20 cellular contexts compared by ENCODE assay signal in genomic region chr3:39075910-39076309, GRCh38. TPM values are rescaled to one million over a fixed set of nuclear protein-coding genes. Genes with fewer than 3 reads are reported as not detected.
DNase-seq lines count a peak whose midpoint lies in the region; ATAC-seq, FAIRE-seq and TF ChIP-seq lines count a peak whose summit lies in the region.
"Had no signal": no experiment of that assay in that cellular context is flagged by ENCODE, and none has a peak within 500 bp of the region (broad histone marks: within the 10 kb centered on the region; RNA-seq: fewer than 3 reads in every experiment).

No MANE protein-coding gene starts in this region.

- peak overlapping the region; percentile 50 for H3K27ac Mint-ChIP-seq in activated CD8-positive, alpha-beta T cell treated with anti-CD3 and anti-CD28 coated beads for 36 hours
- no peak overlapping the region for H3K27ac Mint-ChIP-seq in activated CD8-positive, alpha-beta T cell treated with anti-CD3 and anti-CD28 coated beads, Interleukin-2, amount 10 ng/mL, durations not matched to agents 7 days and 5 days
- peak overlapping the region; percentile 72 for H3K27ac Mint-ChIP-seq in stimulated activated effector memory CD8-positive, alpha-beta T cell treated with anti-CD3 and anti-CD28 coated beads, Interleukin-12 subunit alpha, Interleukin-12 subunit beta, amount 100 ng/mL, for 72 hours

- no peak for TF ChIP-seq CTCF in activated CD8-positive, alpha-beta T cell treated with anti-CD3 and anti-CD28 coated beads for 36 hours (IDR thresholded peaks at IDR 0.05)

- H3K4me3 ChIP-seq in small intestine (ENCODE audit: low read depth in 1 of 2, low read length in 2 of 2), result no peak overlapping the region
- H3K4me3 ChIP-seq: BLaER1, SJCRH30 had no signal

- H3K9me3 ChIP-seq in small intestine (ENCODE audit: control insufficient read depth, low read depth), result no peaks in the 10 kb centered on the region
- H3K9me3 ChIP-seq: BLaER1, SJCRH30 had no signal

- H3K9me3 Mint-ChIP-seq in activated CD8-positive, alpha-beta T cell treated with anti-CD3 and anti-CD28 coated beads for 36 hours, result no peaks in the 10 kb centered on the region
- H3K9me3 Mint-ChIP-seq in activated CD8-positive, alpha-beta T cell treated with anti-CD3 and anti-CD28 coated beads, Interleukin-2, amount 10 ng/mL, durations not matched to agents 7 days and 5 days (ENCODE audit: insufficient read depth), result no peaks in the 10 kb centered on the region
- no peaks in the 10 kb centered on the region for H3K9me3 Mint-ChIP-seq in stimulated activated effector memory CD8-positive, alpha-beta T cell treated with anti-CD3 and anti-CD28 coated beads, Interleukin-12 subunit alpha, Interleukin-12 subunit beta, amount 100 ng/mL, for 72 hours
- H3K9me3 Mint-ChIP-seq: CD8-positive, alpha-beta memory T cell had no signal

- POLR2A ChIA-PET in activated CD8-positive, alpha-beta T cell treated with anti-CD3 and anti-CD28 coated beads for 36 hours (lab: Charles Lee), result interaction anchor here (0.7 kb wide), 1 partner anchor 756 kb away, joined by 3 read pairs; no protein-coding TSS in a partner anchor
- POLR2A ChIA-PET in activated CD8-positive, alpha-beta T cell treated with anti-CD3 and anti-CD28 coated beads, Interleukin-2, amount 10 ng/mL, durations not matched to agents 7 days and 5 days (lab: Charles Lee), result no interaction called here

- H3K4me1 ChIP-seq in small intestine (ENCODE audit: control insufficient read depth in 2 of 2, insufficient read depth in 1 of 2, low read depth in 1 of 2, low read length in 1 of 2), result no peaks in the 10 kb centered on the region

- H3K27me3 ChIP-seq in small intestine (ENCODE audit: control insufficient read depth in 2 of 2, insufficient read depth in 2 of 2, low read length in 2 of 2), result no peaks in the 10 kb centered on the region
- H3K27me3 ChIP-seq: BLaER1, SJCRH30 had no signal

- peaks cover 9% of the 10 kb centered on the region for H3K4me1 Mint-ChIP-seq in activated CD8-positive, alpha-beta T cell treated with anti-CD3 and anti-CD28 coated beads for 36 hours (ENCODE audit: low read depth)
- peaks cover 4% of the 10 kb centered on the region for H3K4me1 Mint-ChIP-seq in activated CD8-positive, alpha-beta T cell treated with anti-CD3 and anti-CD28 coated beads, Interleukin-2, amount 10 ng/mL, durations not matched to agents 7 days and 5 days (ENCODE audit: low read depth)
- peaks cover 14% of the 10 kb centered on the region for H3K4me1 Mint-ChIP-seq in stimulated activated effector memory CD8-positive, alpha-beta T cell treated with anti-CD3 and anti-CD28 coated beads, Interleukin-12 subunit alpha, Interleukin-12 subunit beta, amount 100 ng/mL, for 72 hours

- no peak for DNase-seq in activated CD8-positive, alpha-beta T cell treated with anti-CD3 and anti-CD28 coated beads for 36 hours
- no peak for DNase-seq in activated CD8-positive, alpha-beta T cell treated with anti-CD3 and anti-CD28 coated beads, Interleukin-2, amount 10 ng/mL, durations not matched to agents 7 days and 5 days
- peak; percentile 68 for DNase-seq in MV-4-11 (lab: John Stamatoyannopoulos, UW)
- no peak for DNase-seq in stimulated activated effector memory CD8-positive, alpha-beta T cell treated with anti-CD3 and anti-CD28 coated beads, Interleukin-12 subunit alpha, Interleukin-12 subunit beta, amount 100 ng/mL, for 72 hours (ENCODE audit: low spot score in 2 of 2)
- DNase-seq in small intestine, result no peak
- DNase-seq in NCI-H526 (lab: John Stamatoyannopoulos, UW), result no peak
- DNase-seq in GM19240 (ENCODE audit: insufficient read length, low spot score), result no peak
- DNase-seq: 8988T; CD8-positive, alpha-beta memory T cell; DND-41; GDM1; NCI-H1048; NCI-H524 treated with DMSO at 0.1 percent for 48 hours; OCI-M1; RPMI8226; SJCRH30 had no signal

- H3K36me3 ChIP-seq in small intestine (ENCODE audit: control insufficient read depth in 2 of 2, insufficient read depth in 2 of 2, low read length in 2 of 2), result peaks cover 2 to 23% of the 10 kb centered on the region in 2 donors
- H3K36me3 ChIP-seq: SJCRH30 had no signal

- CTCF ChIA-PET in activated CD8-positive, alpha-beta T cell treated with anti-CD3 and anti-CD28 coated beads for 36 hours (lab: Charles Lee), result no interaction called here
- CTCF ChIA-PET in activated CD8-positive, alpha-beta T cell treated with anti-CD3 and anti-CD28 coated beads, Interleukin-2, amount 10 ng/mL, durations not matched to agents 7 days and 5 days (lab: Charles Lee), result interaction anchor here (2.5 kb wide), 1 partner anchor 216 kb away, joined by 8 read pairs; no protein-coding TSS in a partner anchor

- WGBS in small intestine, 3 donors, result 86 to 94% (median 90%) methylated on average over 10 of the region's 10 CpGs

- ATAC-seq in activated CD8-positive, alpha-beta T cell treated with anti-CD3 and anti-CD28 coated beads for 36 hours, result no peak
- ATAC-seq in activated CD8-positive, alpha-beta T cell treated with anti-CD3 and anti-CD28 coated beads, Interleukin-2, amount 10 ng/mL, durations not matched to agents 7 days and 5 days, result no peak
- ATAC-seq in GM19468 (IDR thresholded peaks at IDR 0.05; ENCODE audit: extremely low read depth, unreplicated experiment), result peak; percentile 58
- ATAC-seq in stimulated activated effector memory CD8-positive, alpha-beta T cell treated with anti-CD3 and anti-CD28 coated beads, Interleukin-12 subunit alpha, Interleukin-12 subunit beta, amount 100 ng/mL, for 72 hours, result peak; percentile 13

- no peaks in the 10 kb centered on the region for H3K27me3 Mint-ChIP-seq in activated CD8-positive, alpha-beta T cell treated with anti-CD3 and anti-CD28 coated beads for 36 hours
- H3K27me3 Mint-ChIP-seq in activated CD8-positive, alpha-beta T cell treated with anti-CD3 and anti-CD28 coated beads, Interleukin-2, amount 10 ng/mL, durations not matched to agents 7 days and 5 days (ENCODE audit: low read depth), result no peaks in the 10 kb centered on the region
- H3K27me3 Mint-ChIP-seq: CD8-positive, alpha-beta memory T cell had no signal

- no peak overlapping the region for H3K27ac ChIP-seq in small intestine (ENCODE audit: low read depth in 1 of 2, low read length in 1 of 2)
- H3K27ac ChIP-seq: BLaER1, SJCRH30 had no signal

- intact Hi-C loops in activated CD8-positive, alpha-beta T cell treated with anti-CD3 and anti-CD28 coated beads for 36 hours (cut with micrococcal nuclease), result no loop called here

- H3K36me3 Mint-ChIP-seq in activated CD8-positive, alpha-beta T cell treated with anti-CD3 and anti-CD28 coated beads for 36 hours (ENCODE audit: low read depth), result peaks cover 22% of the 10 kb centered on the region
- H3K36me3 Mint-ChIP-seq in activated CD8-positive, alpha-beta T cell treated with anti-CD3 and anti-CD28 coated beads, Interleukin-2, amount 10 ng/mL, durations not matched to agents 7 days and 5 days (ENCODE audit: low read depth), result peaks cover 24% of the 10 kb centered on the region
- peaks cover 79% of the 10 kb centered on the region for H3K36me3 Mint-ChIP-seq in stimulated activated effector memory CD8-positive, alpha-beta T cell treated with anti-CD3 and anti-CD28 coated beads, Interleukin-12 subunit alpha, Interleukin-12 subunit beta, amount 100 ng/mL, for 72 hours

- FAIRE-seq in small intestine (lab: Jason Lieb, UNC), result no peak
- FAIRE-seq: H1 had no signal

- H3K4me3 Mint-ChIP-seq in activated CD8-positive, alpha-beta T cell treated with anti-CD3 and anti-CD28 coated beads for 36 hours, result no peak overlapping the region
- no peak overlapping the region for H3K4me3 Mint-ChIP-seq in activated CD8-positive, alpha-beta T cell treated with anti-CD3 and anti-CD28 coated beads, Interleukin-2, amount 10 ng/mL, durations not matched to agents 7 days and 5 days
- no peak overlapping the region for H3K4me3 Mint-ChIP-seq in stimulated activated effector memory CD8-positive, alpha-beta T cell treated with anti-CD3 and anti-CD28 coated beads, Interleukin-12 subunit alpha, Interleukin-12 subunit beta, amount 100 ng/mL, for 72 hours
- H3K4me3 Mint-ChIP-seq: CD8-positive, alpha-beta memory T cell had no signal

RNA-seq across cellular contexts. Expression of gene WDR48, which starts 24.1 kb away (rescaled TPM):
- 10 to 100 TPM; 33.2 to 34.7 TPM for total RNA-seq in activated CD8-positive, alpha-beta T cell treated with anti-CD3 and anti-CD28 coated beads for 36 hours
- 10 to 100 TPM; 19.7 to 22.5 TPM for total RNA-seq in activated CD8-positive, alpha-beta T cell treated with anti-CD3 and anti-CD28 coated beads, Interleukin-2, amount 10 ng/mL, durations not matched to agents 7 days and 5 days
- 10 to 100 TPM; 15.7 to 21.7 (median 15.9) TPM for polyA plus RNA-seq in small intestine

RNA-seq across cellular contexts. Expression of gene SCN11A, which starts 24.2 kb away (rescaled TPM):
- not detected for total RNA-seq in activated CD8-positive, alpha-beta T cell treated with anti-CD3 and anti-CD28 coated beads for 36 hours
- not detected for total RNA-seq in activated CD8-positive, alpha-beta T cell treated with anti-CD3 and anti-CD28 coated beads, Interleukin-2, amount 10 ng/mL, durations not matched to agents 7 days and 5 days
- 1 to 10 TPM in 1 of 3 donors, not detected in 2; 3.9 TPM for polyA plus RNA-seq in small intestine
- total RNA-seq: HT1080 had no signal
- polyA plus RNA-seq: CD8-positive, alpha-beta memory T cell had no signal

RNA-seq across cellular contexts. Expression of gene GORASP1, which starts 31.5 kb away (rescaled TPM):
- total RNA-seq in activated CD8-positive, alpha-beta T cell treated with anti-CD3 and anti-CD28 coated beads for 36 hours, result 10 to 100 TPM; 16.2 to 18.3 TPM
- 10 to 100 TPM; 10.8 to 11.0 TPM for total RNA-seq in activated CD8-positive, alpha-beta T cell treated with anti-CD3 and anti-CD28 coated beads, Interleukin-2, amount 10 ng/mL, durations not matched to agents 7 days and 5 days
- polyA plus RNA-seq in small intestine, result 10 to 100 TPM; 30.5 to 49.0 (median 35.9) TPM

RNA-seq across cellular contexts. Expression of gene TTC21A, which starts 31.6 kb away (rescaled TPM):
- under 1 TPM; 0.69 to 0.79 TPM for total RNA-seq in activated CD8-positive, alpha-beta T cell treated with anti-CD3 and anti-CD28 coated beads for 36 hours
- 1 to 10 TPM in 1 of 2 experiments, under 1 TPM in 1; 0.97 to 1.2 TPM for total RNA-seq in activated CD8-positive, alpha-beta T cell treated with anti-CD3 and anti-CD28 coated beads, Interleukin-2, amount 10 ng/mL, durations not matched to agents 7 days and 5 days
- polyA plus RNA-seq in small intestine, result 10 to 100 TPM in 2 of 3 donors, 1 to 10 TPM in 1; 1.7 to 12.7 (median 10.5) TPM

Comparison
In these comparisons a context has a peak if more than half of its experiments do, and no peak if none do; other contexts are left out.
1. ATAC-seq: peak in GM19468 (single experiment) and stimulated activated effector memory CD8-positive, alpha-beta T cell treated with anti-CD3 and anti-CD28 coated beads, Interleukin-12 subunit alpha, Interleukin-12 subunit beta, amount 100 ng/mL, for 72 hours (single experiment); none in activated CD8-positive, alpha-beta T cell treated with anti-CD3 and anti-CD28 coated beads for 36 hours (single experiment) and activated CD8-positive, alpha-beta T cell treated with anti-CD3 and anti-CD28 coated beads, Interleukin-2, amount 10 ng/mL, durations not matched to agents 7 days and 5 days (single experiment).